8 cellular contexts compared by ENCODE assay signal in the genomic region with DNA sequence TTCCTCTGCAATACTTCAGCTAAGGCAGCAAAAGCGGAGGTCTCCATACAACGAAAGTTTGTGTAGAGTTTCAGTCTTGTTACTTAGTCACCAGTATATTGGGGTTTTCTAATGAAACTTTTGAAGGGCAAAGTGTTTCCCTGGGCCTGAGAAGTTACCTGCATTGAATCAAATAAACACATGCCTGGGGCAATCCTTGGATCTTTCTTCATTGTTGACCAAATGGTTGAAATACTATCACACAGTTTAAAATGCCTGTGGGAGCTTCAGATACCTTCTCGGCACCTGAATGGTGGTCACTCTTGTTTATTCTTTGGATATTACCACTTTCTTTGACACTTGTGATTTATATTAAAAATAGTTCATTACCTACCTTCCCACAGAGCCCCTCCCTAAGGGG. TPM values are rescaled to one million over a fixed set of nuclear protein-coding genes. Genes with fewer than 3 reads are reported as not detected.
DNase-seq lines count a peak whose midpoint lies in the region; ATAC-seq and TF ChIP-seq lines count a peak whose summit lies in the region.

No MANE protein-coding gene starts in this region.

- no peak overlapping the region for H3K18ac ChIP-seq in H9 (ENCODE audit: insufficient read length, low read depth, low read length)

- peaks cover 14% of the 10 kb centered on the region for H3K23me2 ChIP-seq in H9 (ENCODE audit: insufficient read length, low read depth, low read length, poor library complexity, severe bottlenecking)

- no peak for TF ChIP-seq POLR2A in gastroesophageal sphincter (IDR thresholded peaks at IDR 0.05)

- H2AFZ ChIP-seq in H9 (ENCODE audit: low read length), result no peak overlapping the region

- H3K36me3 ChIP-seq in SJSA1, result peaks cover 32% of the 10 kb centered on the region
- peaks cover 0 to 7% of the 10 kb centered on the region in 2 donors for H3K36me3 ChIP-seq in gastroesophageal sphincter

- H3K36me3 Mint-ChIP-seq in H9 (ENCODE audit: insufficient read depth in 1 of 3, low read depth in 3 of 3), result peaks cover 3 to 9% (median 5%) of the 10 kb centered on the region in 3 experiments; a peak in 6 of 7 replicates
- H3K36me3 Mint-ChIP-seq in stimulated activated memory B cell treated with anti-CD40 and anti-IgM and Interleukin-4, amounts not matched to agents 10 μg/mL and 1 μg/mL and 100 μg/mL, for 72 hours, result no peaks in the 10 kb centered on the region

- H4K8ac ChIP-seq in H9 (replicated peaks; ENCODE audit: insufficient read length, low read depth, low read length), result no peak overlapping the region

- no peak overlapping the region for H2BK5ac ChIP-seq in H9 (ENCODE audit: insufficient read length, low read length)

- H3K4me1 ChIP-seq in H9 (ENCODE audit: insufficient read depth, low read length), result peaks cover 7% of the 10 kb centered on the region; the same call in 1 of the 2 replicates
- peaks cover 21% of the 10 kb centered on the region for H3K4me1 ChIP-seq in SJSA1 (replicated peaks)
- peaks cover 0 to 42% (median 12%) of the 10 kb centered on the region in 3 donors for H3K4me1 ChIP-seq in gastroesophageal sphincter

- no peaks in the 10 kb centered on the region for H4K20me1 ChIP-seq in H9 (ENCODE audit: control insufficient read depth, insufficient read depth, insufficient read length)

- no peak for TF ChIP-seq EP300 in gastroesophageal sphincter (IDR thresholded peaks at IDR 0.05)

- H3K27ac ChIP-seq in H9 (ENCODE audit: insufficient read length, low read depth, low read length), result no peak overlapping the region
- peak overlapping the region; percentile 42; the same call in 1 of the 2 replicates for H3K27ac ChIP-seq in SJSA1
- peak overlapping the region; percentile 12 to 98 (median 94) for H3K27ac ChIP-seq in gastroesophageal sphincter

- H2BK15ac ChIP-seq in H9 (ENCODE audit: low read depth, low read length), result no peak overlapping the region

- H2BK120ac ChIP-seq in H9 (ENCODE audit: low read depth, low read length, poor library complexity, severe bottlenecking), result no peak overlapping the region

- H3K4me1 Mint-ChIP-seq in H9, result peaks cover 39 to 51% of the 10 kb centered on the region in 2 experiments
- peaks cover 26% of the 10 kb centered on the region for H3K4me1 Mint-ChIP-seq in stimulated activated memory B cell treated with anti-CD40 and anti-IgM and Interleukin-4, amounts not matched to agents 10 μg/mL and 1 μg/mL and 100 μg/mL, for 72 hours

- no peaks in the 10 kb centered on the region for H3K27me3 ChIP-seq in H9 (ENCODE audit: insufficient read depth, low read length)
- H3K27me3 ChIP-seq in SJSA1 (replicated peaks), result no peaks in the 10 kb centered on the region
- no peaks in the 10 kb centered on the region for H3K27me3 ChIP-seq in gastroesophageal sphincter

- no peak overlapping the region for H3T11ph ChIP-seq in H9 (ENCODE audit: low read length)

- peak overlapping the region; percentile 88 for H3K4me2 ChIP-seq in H9 (ENCODE audit: insufficient read depth, insufficient read length, low read length)

- no peak overlapping the region for H4K91ac ChIP-seq in H9 (ENCODE audit: insufficient read length, low read depth, low read length)

- no peak overlapping the region for H3K27ac Mint-ChIP-seq in H9
- H3K27ac Mint-ChIP-seq in stimulated activated memory B cell treated with anti-CD40 and anti-IgM and Interleukin-4, amounts not matched to agents 10 μg/mL and 1 μg/mL and 100 μg/mL, for 72 hours, result peak overlapping the region; percentile 90

- H2AK5ac ChIP-seq in H9 (ENCODE audit: insufficient read length, low read length), result no peak overlapping the region

- H3K23ac ChIP-seq in H9 (ENCODE audit: insufficient read length, low read depth, low read length), result no peak overlapping the region

- TF ChIP-seq CTCF in H9 (conservative IDR thresholded peaks at IDR 0.05) (no peak), gastroesophageal sphincter (IDR thresholded peaks at IDR 0.05) (no peak)

- H3K56ac ChIP-seq in H9 (ENCODE audit: insufficient read length, low read depth, low read length), result no peak overlapping the region

- H4K5ac ChIP-seq in H9 (ENCODE audit: insufficient read length, low read depth, low read length), result no peak overlapping the region

- no peaks in the 10 kb centered on the region for H3K9me3 ChIP-seq in H9 (ENCODE audit: control insufficient read depth, low read depth, low read length)
- no peaks in the 10 kb centered on the region; the same call in 1 of the 2 replicates for H3K9me3 ChIP-seq in SJSA1 (replicated peaks)
- H3K9me3 ChIP-seq in gastroesophageal sphincter, result no peaks in the 10 kb centered on the region

- H3K9ac ChIP-seq in H9 (ENCODE audit: extremely low read depth, insufficient read length, low read length), result peak overlapping the region; percentile 28

- no peak overlapping the region for H3K4ac ChIP-seq in H9 (ENCODE audit: low read depth, low read length)

- no peak overlapping the region for H3K14ac ChIP-seq in H9 (ENCODE audit: insufficient read depth, low read length)

- peaks cover 2% of the 10 kb centered on the region for H3K27me3 Mint-ChIP-seq in H9 (ENCODE audit: low read depth)
- no peaks in the 10 kb centered on the region for H3K27me3 Mint-ChIP-seq in stimulated activated memory B cell treated with anti-CD40 and anti-IgM and Interleukin-4, amounts not matched to agents 10 μg/mL and 1 μg/mL and 100 μg/mL, for 72 hours

- no peak for DNase-seq in H9
- no peak for DNase-seq in SJSA1 (ENCODE audit: low read depth in 1 of 2, low spot score in 2 of 2)
- no peak for DNase-seq in NCI-H2029 (lab: John Stamatoyannopoulos, UW)
- DNase-seq in stimulated activated CD4-positive, alpha-beta T cell treated with anti-CD3 and anti-CD28 coated beads, Interleukin-2, amount 100 ng/mL, for 24 hours, result no peak
- no peak for DNase-seq in 8988T

- no peak overlapping the region for H2BK12ac ChIP-seq in H9 (ENCODE audit: insufficient read length, low read depth, low read length)

- no peak overlapping the region for H2BK20ac ChIP-seq in H9 (ENCODE audit: low read depth, low read length, poor library complexity, severe bottlenecking)

- H3K9me3 Mint-ChIP-seq in H9, result no peaks in the 10 kb centered on the region
- no peaks in the 10 kb centered on the region for H3K9me3 Mint-ChIP-seq in stimulated activated memory B cell treated with anti-CD40 and anti-IgM and Interleukin-4, amounts not matched to agents 10 μg/mL and 1 μg/mL and 100 μg/mL, for 72 hours

- WGBS in H9 (ENCODE audit: extremely low coverage, insufficient read length, low lambda C conversion rate), result no CpG with 5 or more reads among the region's 3 CpGs
- WGBS in gastroesophageal sphincter (ENCODE audit: low coverage in 1 of 2), 2 donors, result 23 to 39% methylated on average over 2 to 3 of the region's 3 CpGs

- ATAC-seq in gastroesophageal sphincter (no peak), HG02759 (IDR thresholded peaks at IDR 0.05; ENCODE audit: unreplicated experiment) (no peak)
- ATAC-seq in stimulated activated memory B cell treated with anti-CD40 and anti-IgM and Interleukin-4, amounts not matched to agents 10 μg/mL and 1 μg/mL and 100 μg/mL, for 72 hours, result no peak

- no peaks in the 10 kb centered on the region for H3K79me1 ChIP-seq in H9 (ENCODE audit: insufficient read depth, low read depth, low read length, poor library complexity, severe bottlenecking)

- peaks cover 25% of the 10 kb centered on the region for H3K79me2 ChIP-seq in H9 (ENCODE audit: insufficient read depth, low read length)

- H3K4me3 ChIP-seq in SJSA1, result peak overlapping the region; percentile 98
- H3K4me3 ChIP-seq in gastroesophageal sphincter, result peak overlapping the region; percentile 43 to 85

- H3K4me3 Mint-ChIP-seq in H9, result peak overlapping the region; percentile 80 to 86
- H3K4me3 Mint-ChIP-seq in stimulated activated memory B cell treated with anti-CD40 and anti-IgM and Interleukin-4, amounts not matched to agents 10 μg/mL and 1 μg/mL and 100 μg/mL, for 72 hours, result peak overlapping the region; percentile 85

RNA-seq across cellular contexts. Expression of gene CHSY1, which starts 1.0 kb away (rescaled TPM):
- total RNA-seq in H9 (2021), result 68.3 and 68.9 TPM in 2 replicates
- total RNA-seq in SJSA1 (2014; rRNA removed; shearing (Covaris generic)), result 47.9 and 62.8 TPM in 2 replicates
- 10 to 100 TPM; 13.8 to 30.6 (median 19.9) TPM for total RNA-seq in gastroesophageal sphincter

RNA-seq across cellular contexts. Expression of gene SELENOS, which starts 24.4 kb away (rescaled TPM):
- 57.7 and 65.1 TPM in 2 replicates for total RNA-seq in H9 (2021)
- 180 and 181 TPM in 2 replicates for total RNA-seq in SJSA1 (2014; rRNA removed; shearing (Covaris generic))
- total RNA-seq in gastroesophageal sphincter, result 10 to 100 TPM; 56.1 to 75.5 (median 64.5) TPM

RNA-seq across cellular contexts. Expression of gene SNRPA1, which starts 42.2 kb away (rescaled TPM):
- total RNA-seq in H9 (2021) (145 and 146 TPM in 2 replicates), gastroesophageal sphincter (10 to 100 TPM; 22.5 to 39.5 (median 27.7) TPM)
- 37.9 and 76.3 TPM in 2 replicates for total RNA-seq in SJSA1 (2014; rRNA removed; shearing (Covaris generic))
